In genomic region chr19:54390942-54391577, GRCh38 we compare ENCODE assay signal across 8 cellular contexts. TPM values are rescaled to one million over a fixed set of nuclear protein-coding genes. Genes with fewer than 3 reads are reported as not detected.
A peak's percentile ranks its signal among the peaks of the same experiment; 100 is the strongest.
DNase-seq lines count a peak whose midpoint lies in the region; ATAC-seq, FAIRE-seq and TF ChIP-seq lines count a peak whose summit lies in the region.

No MANE protein-coding gene starts in this region.

- H3K4me3 ChIP-seq in A673 (ENCODE audit: low read depth, low read length, poor library complexity, severe bottlenecking) = no peak overlapping the region
- peak overlapping the region; percentile 63 for H3K4me3 ChIP-seq in endodermal cell (ENCODE audit: low read length)

- H3K27me3 Mint-ChIP-seq in activated CD8-positive, alpha-beta T cell treated with anti-CD3 and anti-CD28 coated beads, Interleukin-2, amount 10 ng/mL, durations not matched to agents 7 days and 5 days (ENCODE audit: low read depth) = peaks cover 4% of the 10 kb centered on the region
- peaks cover 32% of the 10 kb centered on the region for H3K27me3 Mint-ChIP-seq in endodermal cell (ENCODE audit: insufficient read depth)
- H3K27me3 Mint-ChIP-seq in naive B cell = peaks cover 4 to 10% (median 6%) of the 10 kb centered on the region in 3 donors

- H3K27me3 ChIP-seq in A673 (replicated peaks; ENCODE audit: insufficient read depth, low read depth, low read length, poor library complexity) (peaks cover 29% of the 10 kb centered on the region), endodermal cell (ENCODE audit: control insufficient read depth, insufficient read depth, low read length, poor library complexity, severe bottlenecking) (peaks cover 21% of the 10 kb centered on the region)

- H3K4me3 Mint-ChIP-seq in activated CD8-positive, alpha-beta T cell treated with anti-CD3 and anti-CD28 coated beads, Interleukin-2, amount 10 ng/mL, durations not matched to agents 7 days and 5 days = no peak overlapping the region
- H3K4me3 Mint-ChIP-seq in endodermal cell (no peak overlapping the region), naive B cell (peak overlapping the region; percentile 66 to 97 (median 82))

- TF ChIP-seq POLR2A in GM12891 (IDR thresholded peaks at IDR 0.05; ENCODE audit: low read depth, low read length) = no peak

- TF ChIP-seq CTCF in A673 (conservative IDR thresholded peaks at IDR 0.05; ENCODE audit: low read depth, low read length) = peak; percentile 85
- TF ChIP-seq CTCF in endodermal cell (conservative IDR thresholded peaks at IDR 0.05) = peak; percentile 87

- intact Hi-C loops in A673 (cut with micrococcal nuclease; ENCODE audit: unreplicated experiment) = loop anchor here (1.0 kb wide), 1 partner anchor 66 kb away; no protein-coding TSS in a partner anchor

- H3K4me1 Mint-ChIP-seq in activated CD8-positive, alpha-beta T cell treated with anti-CD3 and anti-CD28 coated beads, Interleukin-2, amount 10 ng/mL, durations not matched to agents 7 days and 5 days (ENCODE audit: low read depth) = peaks cover 40% of the 10 kb centered on the region
- H3K4me1 Mint-ChIP-seq in endodermal cell = peaks cover 8% of the 10 kb centered on the region
- H3K4me1 Mint-ChIP-seq in naive B cell = peaks cover 35 to 53% (median 47%) of the 10 kb centered on the region in 3 donors

- CTCF ChIA-PET in A673 (lab: Charles Lee) = interaction anchor here (0.5 to 0.6 kb wide), 2 partner anchors 57 to 1045 kb away, joined by 4 to 9 read pairs; no protein-coding TSS in a partner anchor
- CTCF ChIA-PET in activated CD8-positive, alpha-beta T cell treated with anti-CD3 and anti-CD28 coated beads, Interleukin-2, amount 10 ng/mL, durations not matched to agents 7 days and 5 days (lab: Charles Lee) = interaction anchor here (0.6 to 6.1 kb wide), 30 partner anchors 7 to 1751 kb away, joined by 3 to 184 read pairs (median 6); partner anchors contain the start of genes LAIR1, LENG8, MBOAT7 and TTYH1

- 23 to 49% methylated on average over 6 to 7 of the region's 7 CpGs for WGBS in endodermal cell (ENCODE audit: insufficient coverage in 1 of 2, insufficient read length in 1 of 2), 2 experiments

- peak; percentile 28 for ATAC-seq in activated CD8-positive, alpha-beta T cell treated with anti-CD3 and anti-CD28 coated beads, Interleukin-2, amount 10 ng/mL, durations not matched to agents 7 days and 5 days
- peak in 1 of 2 donors; percentile 30 for ATAC-seq in naive B cell (ENCODE audit: low read depth in 2 of 2)
- ATAC-seq in GM18517 (IDR thresholded peaks at IDR 0.05; ENCODE audit: unreplicated experiment) = no peak

- H3K4me1 ChIP-seq in A673 (ENCODE audit: insufficient read depth, low read length, poor library complexity, severe bottlenecking) (peaks cover 10% of the 10 kb centered on the region), endodermal cell (ENCODE audit: control insufficient read depth, insufficient read depth, low read length) (peaks cover 6% of the 10 kb centered on the region)

- POLR2A ChIA-PET in A673 (lab: Charles Lee; ENCODE audit: low non-redundant PET) = no interaction called here
- POLR2A ChIA-PET in activated CD8-positive, alpha-beta T cell treated with anti-CD3 and anti-CD28 coated beads, Interleukin-2, amount 10 ng/mL, durations not matched to agents 7 days and 5 days (lab: Charles Lee) = no interaction called here

- BruUV-seq in A673 (replicated peaks; lab: Mats Ljungman, UMichigan) = no TSS peak

- no peak overlapping the region for H3K27ac Mint-ChIP-seq in activated CD8-positive, alpha-beta T cell treated with anti-CD3 and anti-CD28 coated beads, Interleukin-2, amount 10 ng/mL, durations not matched to agents 7 days and 5 days
- H3K27ac Mint-ChIP-seq in endodermal cell = no peak overlapping the region
- H3K27ac Mint-ChIP-seq in naive B cell = peak overlapping the region; percentile 64 to 96 (median 88)

- peak; percentile 78 for FAIRE-seq in GM12891 (lab: Jason Lieb, UNC)

- H3K36me3 Mint-ChIP-seq in activated CD8-positive, alpha-beta T cell treated with anti-CD3 and anti-CD28 coated beads, Interleukin-2, amount 10 ng/mL, durations not matched to agents 7 days and 5 days (ENCODE audit: low read depth) = no peaks in the 10 kb centered on the region
- no peaks in the 10 kb centered on the region for H3K36me3 Mint-ChIP-seq in endodermal cell (ENCODE audit: low read depth)
- no peaks in the 10 kb centered on the region for H3K36me3 Mint-ChIP-seq in naive B cell

- no peaks in the 10 kb centered on the region for H3K9me3 Mint-ChIP-seq in activated CD8-positive, alpha-beta T cell treated with anti-CD3 and anti-CD28 coated beads, Interleukin-2, amount 10 ng/mL, durations not matched to agents 7 days and 5 days (ENCODE audit: insufficient read depth)
- H3K9me3 Mint-ChIP-seq in endodermal cell = no peaks in the 10 kb centered on the region
- H3K9me3 Mint-ChIP-seq in naive B cell = no peaks in the 10 kb centered on the region

- H3K9ac ChIP-seq in endodermal cell (ENCODE audit: extremely low read depth, low read length, poor library complexity, severe bottlenecking) = no peak overlapping the region

- H3K9me3 ChIP-seq in A673 (ENCODE audit: low read depth, low read length, poor library complexity, severe bottlenecking) (no peaks in the 10 kb centered on the region), endodermal cell (ENCODE audit: control insufficient read depth, low read length) (no peaks in the 10 kb centered on the region)

- H3K36me3 ChIP-seq in A673 (ENCODE audit: insufficient read depth, low read length, poor library complexity, severe bottlenecking) (no peaks in the 10 kb centered on the region), endodermal cell (ENCODE audit: control insufficient read depth, insufficient read depth, low read length) (no peaks in the 10 kb centered on the region)

- H3K27ac ChIP-seq in A673 (ENCODE audit: low read depth, low read length, poor library complexity, severe bottlenecking) = no peak overlapping the region
- no peak overlapping the region for H3K27ac ChIP-seq in endodermal cell (ENCODE audit: low read depth, low read length)

- DNase-seq in A673 (ENCODE audit: low spot score) (peak; percentile 74), GM12891 (ENCODE audit: insufficient read length, low spot score) (no peak), NCI-H446 treated with DMSO at 0.1 percent for 48 hours (lab: John Stamatoyannopoulos, UW) (peak; percentile 7), endodermal cell (peak; percentile 88), naive B cell (peak; percentile 65), superior temporal gyrus (ENCODE audit: extremely low spot score) (peak; percentile 73)
- DNase-seq in activated CD8-positive, alpha-beta T cell treated with anti-CD3 and anti-CD28 coated beads, Interleukin-2, amount 10 ng/mL, durations not matched to agents 7 days and 5 days = peak; percentile 83

TF ChIP-seq in GM12891, 5 proteins besides CTCF, POLR2A, EP300 and RAD21:
- TF ChIP-seq POU2F2 (IDR thresholded peaks at IDR 0.05; ENCODE audit: low read depth, low read length) (no peak), PAX5 (IDR thresholded peaks at IDR 0.05; ENCODE audit: insufficient read depth, low read length, severe bottlenecking) (no peak), SPI1 (IDR thresholded peaks at IDR 0.05; ENCODE audit: low read depth, low read length) (no peak), POLR2AphosphoS5 (IDR thresholded peaks at IDR 0.05; ENCODE audit: low read depth, low read length) (no peak), TAF1 (IDR thresholded peaks at IDR 0.05; ENCODE audit: low read depth, low read length) (no peak)

RNA-seq across cellular contexts. Expression of gene TTYH1, which starts 24.2 kb away (rescaled TPM):
- 3.0 and 3.2 TPM in 2 replicates for total RNA-seq in A673 (2021)
- 0.58 TPM for polyA plus RNA-seq in GM12891 (2012; ENCODE audit: low read depth, missing spikeins)
- total RNA-seq in activated CD8-positive, alpha-beta T cell treated with anti-CD3 and anti-CD28 coated beads, Interleukin-2, amount 10 ng/mL, durations not matched to agents 7 days and 5 days = 1 to 10 TPM in 1 of 2 experiments, under 1 TPM in 1; 0.99 to 1.3 TPM
- 1 to 10 TPM; 1.0 to 2.0 TPM for total RNA-seq in endodermal cell
- polyA plus RNA-seq in endodermal cell (2013, experiment 1 of 2) = 342 TPM
- polyA plus RNA-seq in endodermal cell (2013, experiment 2 of 2) = 263 TPM
- polyA plus RNA-seq in naive B cell (ENCODE audit: low read depth in 6 of 6) = under 1 TPM in 3 of 6 donors, not detected in 3; 0.06 to 0.09 (median 0.08) TPM

RNA-seq across cellular contexts. Expression of gene LAIR1, which starts 26.3 kb away (rescaled TPM):
- total RNA-seq in A673 (2021) (not detected in 2 replicates), endodermal cell (not detected)
- polyA plus RNA-seq in GM12891 (2012; ENCODE audit: low read depth, missing spikeins) = 0.03 TPM
- 10 to 100 TPM; 92.8 to 97.6 TPM for total RNA-seq in activated CD8-positive, alpha-beta T cell treated with anti-CD3 and anti-CD28 coated beads, Interleukin-2, amount 10 ng/mL, durations not matched to agents 7 days and 5 days
- polyA plus RNA-seq in endodermal cell (2013, experiment 1 of 2) = not detected
- not detected for polyA plus RNA-seq in endodermal cell (2013, experiment 2 of 2)
- polyA plus RNA-seq in naive B cell (ENCODE audit: low read depth in 6 of 6) = 100 to 1,000 TPM; 129 to 246 (median 160) TPM

RNA-seq across cellular contexts. Expression of gene LILRA4, which starts 52.1 kb away (rescaled TPM):
- total RNA-seq in A673 (2021) (not detected in 2 replicates), endodermal cell (not detected)
- polyA plus RNA-seq in GM12891 (2012; ENCODE audit: low read depth, missing spikeins) = 0.09 TPM
- total RNA-seq in activated CD8-positive, alpha-beta T cell treated with anti-CD3 and anti-CD28 coated beads, Interleukin-2, amount 10 ng/mL, durations not matched to agents 7 days and 5 days = not detected
- not detected for polyA plus RNA-seq in endodermal cell (2013, experiment 1 of 2)
- not detected for polyA plus RNA-seq in endodermal cell (2013, experiment 2 of 2)
- polyA plus RNA-seq in naive B cell (ENCODE audit: low read depth in 6 of 6) = 10 to 100 TPM in 3 of 6 donors, 1 to 10 TPM in 3; 7.1 to 25.7 (median 10.3) TPM

RNA-seq across cellular contexts. Expression of gene LENG8, which starts 57.9 kb away (rescaled TPM):
- 129 and 149 TPM in 2 replicates for total RNA-seq in A673 (2021)
- 142 TPM for polyA plus RNA-seq in GM12891 (2012; ENCODE audit: low read depth, missing spikeins)
- 100 to 1,000 TPM; 171 to 181 TPM for total RNA-seq in activated CD8-positive, alpha-beta T cell treated with anti-CD3 and anti-CD28 coated beads, Interleukin-2, amount 10 ng/mL, durations not matched to agents 7 days and 5 days
- 100 to 1,000 TPM; 139 to 171 TPM for total RNA-seq in endodermal cell
- polyA plus RNA-seq in endodermal cell (2013, experiment 1 of 2) = 171 TPM
- polyA plus RNA-seq in endodermal cell (2013, experiment 2 of 2) = 130 TPM
- polyA plus RNA-seq in naive B cell (ENCODE audit: low read depth in 6 of 6) = 10 to 100 TPM in 2 of 6 donors, 1 to 10 TPM in 4; 4.0 to 17.4 (median 8.6) TPM

Comparison
In these comparisons a context has a peak if more than half of its experiments do, and no peak if none do; other contexts are left out.
1. H3K27ac Mint-ChIP-seq: peak in naive B cell (6 of 6); none in activated CD8-positive, alpha-beta T cell treated with anti-CD3 and anti-CD28 coated beads, Interleukin-2, amount 10 ng/mL, durations not matched to agents 7 days and 5 days (single experiment) and endodermal cell (single experiment).
2. H3K4me3 Mint-ChIP-seq: peak in naive B cell (8 of 8); none in activated CD8-positive, alpha-beta T cell treated with anti-CD3 and anti-CD28 coated beads, Interleukin-2, amount 10 ng/mL, durations not matched to agents 7 days and 5 days (single experiment) and endodermal cell (single experiment).
3. RNA of gene LAIR1, which starts 26.3 kb away (total RNA-seq): 92.8 to 97.6 TPM in activated CD8-positive, alpha-beta T cell treated with anti-CD3 and anti-CD28 coated beads, Interleukin-2, amount 10 ng/mL, durations not matched to agents 7 days and 5 days; not detected in A673 and not detected in endodermal cell; every median in the first group is over 10 times any median in the second.